In the genomic region with DNA sequence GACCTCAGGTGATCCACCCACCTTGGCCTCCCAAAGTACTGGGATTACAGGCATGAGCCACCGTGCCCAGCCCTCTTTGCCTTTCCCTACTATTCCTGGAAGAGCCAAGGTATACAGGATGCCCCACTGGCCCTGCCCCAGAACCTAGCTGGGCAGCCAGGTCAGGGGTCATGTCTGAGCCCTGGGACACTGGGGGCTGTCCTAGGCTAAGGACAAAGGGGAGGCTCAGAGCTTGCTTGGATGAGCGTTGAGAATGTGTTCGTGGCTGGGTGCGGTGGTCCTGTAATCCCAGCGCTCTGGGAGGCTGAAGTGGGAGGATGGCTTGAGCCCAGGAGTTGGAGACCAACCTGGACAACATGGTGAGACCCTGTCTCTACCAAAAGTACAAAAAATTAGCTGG, we compare ENCODE assay signal across 16 cellular contexts. TPM values are rescaled to one million over a fixed set of nuclear protein-coding genes. Genes with fewer than 3 reads are reported as not detected.
DNase-seq lines count a peak whose midpoint lies in the region; ATAC-seq and TF ChIP-seq lines count a peak whose summit lies in the region.
"Not testable (repeated sequence)": the region's sequence is repeated elsewhere in the genome, so short reads cannot be mapped to it uniquely, and the experiment has no call there.
"Had no signal": no experiment of that assay in that cellular context is flagged by ENCODE, and none has a peak within 500 bp of the region (broad histone marks: within the 10 kb centered on the region; RNA-seq: fewer than 3 reads in every experiment).

No MANE protein-coding gene starts in this region.

- H3K9me3 Mint-ChIP-seq in activated CD4-positive, alpha-beta T cell treated with anti-CD3 and anti-CD28 coated beads for 36 hours (ENCODE audit: low read depth); chondrocyte (ENCODE audit: low read depth); osteocyte (ENCODE audit: unreplicated experiment); stimulated activated naive CD8-positive, alpha-beta T cell treated with anti-CD3 and anti-CD28 coated beads, Interleukin-15, amount 100 ng/mL, for 72 hours: not testable (repeated sequence)

- not testable (repeated sequence) for H3K27ac ChIP-seq in heart left ventricle, right lobe of liver

- intact Hi-C loops in activated CD4-positive, alpha-beta T cell treated with anti-CD3 and anti-CD28 coated beads for 36 hours (cut with DNase I, micrococcal nuclease); heart left ventricle (cut with DNase I); right lobe of liver (cut with DNase I): not testable (repeated sequence)

- WGBS in heart left ventricle, 4 donors: 40 to 87% (median 81%) methylated on average over 2 to 5 of the region's 5 CpGs
- 82% methylated on average over 5 of the region's 5 CpGs for WGBS in right lobe of liver (ENCODE audit: insufficient coverage, low coverage, low lambda C conversion rate, missing lambda C conversion rate)

- not testable (repeated sequence) for H3K9me3 ChIP-seq in heart left ventricle, right lobe of liver

- POLR2A ChIA-PET in activated CD4-positive, alpha-beta T cell treated with anti-CD3 and anti-CD28 coated beads for 36 hours (lab: Charles Lee): not testable (repeated sequence)

- not testable (repeated sequence) for H3K27me3 Mint-ChIP-seq in activated CD4-positive, alpha-beta T cell treated with anti-CD3 and anti-CD28 coated beads for 36 hours; chondrocyte (ENCODE audit: low read depth); osteocyte (ENCODE audit: unreplicated experiment); stimulated activated naive CD8-positive, alpha-beta T cell treated with anti-CD3 and anti-CD28 coated beads, Interleukin-15, amount 100 ng/mL, for 72 hours

- H3K4me1 Mint-ChIP-seq in activated CD4-positive, alpha-beta T cell treated with anti-CD3 and anti-CD28 coated beads for 36 hours; chondrocyte (ENCODE audit: low read depth); osteocyte (ENCODE audit: unreplicated experiment); stimulated activated naive CD8-positive, alpha-beta T cell treated with anti-CD3 and anti-CD28 coated beads, Interleukin-15, amount 100 ng/mL, for 72 hours: not testable (repeated sequence)

- H3K36me3 Mint-ChIP-seq in activated CD4-positive, alpha-beta T cell treated with anti-CD3 and anti-CD28 coated beads for 36 hours (ENCODE audit: low read depth); chondrocyte (ENCODE audit: low read depth); osteocyte (ENCODE audit: unreplicated experiment): not testable (repeated sequence)

- not testable (repeated sequence) for H3K4me3 ChIP-seq in heart left ventricle, right lobe of liver

- H3K27ac Mint-ChIP-seq in activated CD4-positive, alpha-beta T cell treated with anti-CD3 and anti-CD28 coated beads for 36 hours; chondrocyte (ENCODE audit: unreplicated experiment); osteocyte (ENCODE audit: unreplicated experiment); stimulated activated naive CD8-positive, alpha-beta T cell treated with anti-CD3 and anti-CD28 coated beads, Interleukin-15, amount 100 ng/mL, for 72 hours: not testable (repeated sequence)

- H3K4me3 Mint-ChIP-seq in activated CD4-positive, alpha-beta T cell treated with anti-CD3 and anti-CD28 coated beads for 36 hours; chondrocyte (ENCODE audit: unreplicated experiment); osteocyte (ENCODE audit: unreplicated experiment); stimulated activated naive CD8-positive, alpha-beta T cell treated with anti-CD3 and anti-CD28 coated beads, Interleukin-15, amount 100 ng/mL, for 72 hours: not testable (repeated sequence)

- CTCF ChIA-PET in activated CD4-positive, alpha-beta T cell treated with anti-CD3 and anti-CD28 coated beads for 36 hours (lab: Charles Lee): not testable (repeated sequence)

- DNase-seq in activated CD4-positive, alpha-beta T cell treated with anti-CD3 and anti-CD28 coated beads for 36 hours: peak; percentile 4
- peak; percentile 53 for DNase-seq in chondrocyte (ENCODE audit: low spot score)
- DNase-seq in heart left ventricle: peak in 4 of 5 donors; percentile 9 to 52 (median 14)
- DNase-seq in right lobe of liver: peak in 2 of 3 donors; percentile 43 to 50
- peak; percentile 63 for DNase-seq in osteocyte (ENCODE audit: extremely low spot score, unreplicated experiment)
- peak in 1 of 2 donors; percentile 15 for DNase-seq in stimulated activated naive CD8-positive, alpha-beta T cell treated with anti-CD3 and anti-CD28 coated beads, Interleukin-15, amount 100 ng/mL, for 72 hours

- not testable (repeated sequence) for TF ChIP-seq POLR2A in heart left ventricle (IDR thresholded peaks at IDR 0.05); right lobe of liver (IDR thresholded peaks at IDR 0.05)

- H3K36me3 ChIP-seq in heart left ventricle, right lobe of liver: not testable (repeated sequence)

- not testable (repeated sequence) for ATAC-seq in activated CD4-positive, alpha-beta T cell treated with anti-CD3 and anti-CD28 coated beads for 36 hours
- ATAC-seq in heart left ventricle (peak in 2 of 4 donors; percentile 12 to 20), right lobe of liver (peak in 3 of 4 donors; percentile 6 to 10 (median 7))
- peak; percentile 16 for ATAC-seq in stimulated activated naive CD8-positive, alpha-beta T cell treated with anti-CD3 and anti-CD28 coated beads, Interleukin-15, amount 100 ng/mL, for 72 hours

- H3K27me3 ChIP-seq in heart left ventricle, right lobe of liver: not testable (repeated sequence)

- not testable (repeated sequence) for TF ChIP-seq CTCF in chondrocyte (IDR thresholded peaks at IDR 0.05); heart left ventricle (IDR thresholded peaks at IDR 0.05); right lobe of liver (IDR thresholded peaks at IDR 0.05); osteocyte (IDR thresholded peaks at IDR 0.05)

- not testable (repeated sequence) for H3K4me1 ChIP-seq in heart left ventricle, right lobe of liver

RNA-seq across cellular contexts. Expression of gene POLR2J3, which starts 6.1 kb away (rescaled TPM):
- 10 to 100 TPM; 36.3 to 40.4 TPM for total RNA-seq in activated CD4-positive, alpha-beta T cell treated with anti-CD3 and anti-CD28 coated beads for 36 hours
- total RNA-seq in chondrocyte: 6.7 to 17.9 TPM (median 9.9 TPM) in 3 replicates
- 10 to 100 TPM in 6 of 9 donors, 1 to 10 TPM in 3; 4.8 to 32.9 (median 12.0) TPM for total RNA-seq in heart left ventricle
- polyA plus RNA-seq in heart left ventricle: 10 to 100 TPM; 31.7 to 67.7 TPM
- total RNA-seq in right lobe of liver: 10 to 100 TPM in 4 of 6 experiments, 1 to 10 TPM in 2; 6.3 to 25.3 (median 12.9) TPM
- 24.1 and 27.1 TPM in 2 replicates for total RNA-seq in osteocyte

RNA-seq across cellular contexts. Expression of gene SPDYE2, which starts 27.5 kb away (rescaled TPM):
- not detected for total RNA-seq in activated CD4-positive, alpha-beta T cell treated with anti-CD3 and anti-CD28 coated beads for 36 hours
- total RNA-seq in chondrocyte: not detected in 3 replicates
- total RNA-seq in heart left ventricle: under 1 TPM in 1 of 9 donors, not detected in 8; 0.24 TPM
- polyA plus RNA-seq in heart left ventricle: under 1 TPM in 1 of 2 donors, not detected in 1; 0.15 TPM
- total RNA-seq in right lobe of liver: under 1 TPM in 2 of 6 experiments, not detected in 4; 0.13 to 0.30 TPM
- total RNA-seq in osteocyte: not detected in 2 replicates
- total RNA-seq: A673; CD8-positive, alpha-beta T cell; GM12878; GM23248; H7; HT-29; NCI-H460; PC-9; Right ventricle myocardium superior; RPMI7951 had no signal

RNA-seq across cellular contexts. Expression of gene UPK3BL2, which starts 35.0 kb away (rescaled TPM):
- 10 to 100 TPM; 23.4 to 43.5 TPM for total RNA-seq in activated CD4-positive, alpha-beta T cell treated with anti-CD3 and anti-CD28 coated beads for 36 hours
- total RNA-seq in chondrocyte (3.3 to 4.0 TPM (median 3.3 TPM) in 3 replicates), heart left ventricle (10 to 100 TPM in 2 of 9 donors, 1 to 10 TPM in 7; 1.9 to 20.6 (median 5.7) TPM), right lobe of liver (10 to 100 TPM in 2 of 6 experiments, 1 to 10 TPM in 2, under 1 TPM in 1, not detected in 1; 0.43 to 10.8 (median 7.9) TPM), osteocyte (7.9 and 11.0 TPM in 2 replicates)
- 1 to 10 TPM; 1.2 to 5.8 TPM for polyA plus RNA-seq in heart left ventricle
- total RNA-seq: RPMI7951 had no signal

RNA-seq across cellular contexts. Expression of gene RASA4, which starts 38.1 kb away (rescaled TPM):
- 10 to 100 TPM; 32.2 to 33.7 TPM for total RNA-seq in activated CD4-positive, alpha-beta T cell treated with anti-CD3 and anti-CD28 coated beads for 36 hours
- 16.5 to 26.0 TPM (median 24.0 TPM) in 3 replicates for total RNA-seq in chondrocyte
- 100 to 1,000 TPM in 1 of 9 donors, 10 to 100 TPM in 5, 1 to 10 TPM in 3; 6.3 to 106 (median 14.9) TPM for total RNA-seq in heart left ventricle
- polyA plus RNA-seq in heart left ventricle: 1 to 10 TPM; 8.1 to 9.4 TPM
- 10 to 100 TPM in 1 of 6 experiments, 1 to 10 TPM in 5; 1.9 to 10.5 (median 7.2) TPM for total RNA-seq in right lobe of liver
- 26.1 and 27.0 TPM in 2 replicates for total RNA-seq in osteocyte
